ENCODE assay signal across 14 cellular contexts in genomic region chr7:98334077-98334476, GRCh38. TPM values are rescaled to one million over a fixed set of nuclear protein-coding genes. Genes with fewer than 3 reads are reported as not detected.
DNase-seq lines count a peak whose midpoint lies in the region; ATAC-seq and TF ChIP-seq lines count a peak whose summit lies in the region.
"Had no signal": no experiment of that assay in that cellular context is flagged by ENCODE, and none has a peak within 500 bp of the region (broad histone marks: within the 10 kb centered on the region; RNA-seq: fewer than 3 reads in every experiment).

No MANE protein-coding gene starts in this region.

- peak; percentile 38; the same call in 1 of the 2 replicates for ATAC-seq in IMR-90 (ENCODE audit: low read depth)
- no peak for ATAC-seq in GM19351 (IDR thresholded peaks at IDR 0.05; ENCODE audit: unreplicated experiment)
- ATAC-seq in HG03025 (IDR thresholded peaks at IDR 0.05; ENCODE audit: low FRiP score, unreplicated experiment): no peak

- BruUV-seq in IMR-90 (replicated peaks; lab: Mats Ljungman, UMichigan): no TSS peak

- no peak overlapping the region for H4K8ac ChIP-seq in IMR-90 (ENCODE audit: low read depth in 2 of 2, low read length in 2 of 2)

- no peak overlapping the region for H4K91ac ChIP-seq in IMR-90 (ENCODE audit: insufficient read depth, low read depth, low read length)

- no peak overlapping the region for H2AK9ac ChIP-seq in IMR-90 (replicated peaks; ENCODE audit: low read depth, low read length, poor library complexity)

- H3K9ac ChIP-seq in IMR-90 (ENCODE audit: low read depth, low read length) (no peak overlapping the region), smooth muscle cell (ENCODE audit: low read depth) (no peak overlapping the region)

- dilution Hi-C loops in IMR-90 (cut with HindIII; ENCODE audit: low sequenced_read_pairs, unreplicated experiment): no loop called here

- CTCF ChIA-PET in IMR-90 (lab: Yijun Ruan, JAX) (no interaction called here), RWPE1 (lab: Yijun Ruan, JAX) (no interaction called here)

- H2AK5ac ChIP-seq in IMR-90 (ENCODE audit: low read depth, low read length): no peak overlapping the region

- H2BK20ac ChIP-seq in IMR-90 (ENCODE audit: low read depth, low read length): no peak overlapping the region

- H4K20me1 ChIP-seq in IMR-90 (ENCODE audit: insufficient read depth, low read length) (no peaks in the 10 kb centered on the region), smooth muscle cell (ENCODE audit: low read depth) (no peaks in the 10 kb centered on the region)

- H3K4me2 ChIP-seq in IMR-90 (ENCODE audit: low read depth, low read length) (no peak overlapping the region), smooth muscle cell (peak overlapping the region; percentile 71)

- POLR2A ChIA-PET in IMR-90 (lab: Charles Lee; ENCODE audit: unreplicated experiment): no interaction called here
- POLR2A ChIA-PET in RWPE1 (lab: Yijun Ruan, JAX; ENCODE audit: low non-redundant PET): no interaction called here

- H3F3A ChIP-seq in smooth muscle cell (ENCODE audit: low read depth): peaks cover 12% of the 10 kb centered on the region

- no peak overlapping the region for H2BK15ac ChIP-seq in IMR-90 (ENCODE audit: low read depth, low read length)

- no peak overlapping the region for H3K27ac ChIP-seq in IMR-90 (ENCODE audit: insufficient read depth, low read length)
- H3K27ac ChIP-seq in RWPE1: peak overlapping the region; percentile 28; the same call in 1 of the 2 replicates
- H3K27ac ChIP-seq in smooth muscle cell (ENCODE audit: low read depth): peak overlapping the region; percentile 20
- H3K27ac ChIP-seq: SJSA1 had no signal

- H2BK5ac ChIP-seq in IMR-90 (ENCODE audit: low read depth, low read length, poor library complexity, severe bottlenecking): no peak overlapping the region

- TF ChIP-seq CTCF in IMR-90 (conservative IDR thresholded peaks at IDR 0.05; ENCODE audit: low read depth, low read length) (no peak), RWPE1 (conservative IDR thresholded peaks at IDR 0.05; ENCODE audit: low read depth) (no peak), smooth muscle cell (IDR thresholded peaks at IDR 0.05; ENCODE audit: borderline replicate concordance, insufficient read depth, poor library complexity, severe bottlenecking) (no peak)

- intact Hi-C loops in IMR-90 (cut with micrococcal nuclease): no loop called here

- H3K4me1 ChIP-seq in IMR-90 (ENCODE audit: control insufficient read depth, insufficient read depth, low read length): peaks cover 5% of the 10 kb centered on the region
- peaks cover 8% of the 10 kb centered on the region for H3K4me1 ChIP-seq in smooth muscle cell (ENCODE audit: low read depth)
- H3K4me1 ChIP-seq: SJSA1 had no signal

- no peak overlapping the region for H3K23ac ChIP-seq in IMR-90 (ENCODE audit: low read depth, low read length)

- no CpG with 5 or more reads among the region's 1 CpG for WGBS in IMR-90 (ENCODE audit: extremely low coverage in 2 of 2, insufficient read length in 1 of 2), 2 experiments
- 11% methylated on average over 1 of the region's 1 CpG for WGBS in smooth muscle cell (ENCODE audit: low lambda C conversion rate)

- no peak overlapping the region for H3K18ac ChIP-seq in IMR-90 (ENCODE audit: low read depth, low read length)

- H3K14ac ChIP-seq in IMR-90 (replicated peaks; ENCODE audit: low read depth, low read length): no peak overlapping the region

- H3K27me3 ChIP-seq in IMR-90 (ENCODE audit: control insufficient read depth, insufficient read depth, low read length) (no peaks in the 10 kb centered on the region), smooth muscle cell (ENCODE audit: low read depth) (no peaks in the 10 kb centered on the region)
- H3K27me3 ChIP-seq: SJSA1 had no signal

- H3K36me3 ChIP-seq in IMR-90 (ENCODE audit: control insufficient read depth, insufficient read depth, low read length) (no peaks in the 10 kb centered on the region), smooth muscle cell (ENCODE audit: low read depth) (no peaks in the 10 kb centered on the region)
- H3K36me3 ChIP-seq: SJSA1 had no signal

- in situ Hi-C loops in IMR-90 (cut with MboI; ENCODE audit: low sequenced_read_pairs): no loop called here

- peaks cover 15% of the 10 kb centered on the region for H3K79me2 ChIP-seq in smooth muscle cell (ENCODE audit: low read depth)

- H3K79me1 ChIP-seq in IMR-90 (ENCODE audit: low read depth in 1 of 2, low read length in 2 of 2): peaks cover 0 to 7% of the 10 kb centered on the region in 2 experiments

- no peak overlapping the region for H4K5ac ChIP-seq in IMR-90 (ENCODE audit: low read depth, low read length)

- no peak overlapping the region for H3K56ac ChIP-seq in IMR-90 (ENCODE audit: extremely low read depth, insufficient read depth, low read length)

- no peak overlapping the region for H3K4ac ChIP-seq in IMR-90 (ENCODE audit: low read depth, low read length)

- no peaks in the 10 kb centered on the region for H3K9me1 ChIP-seq in IMR-90 (ENCODE audit: insufficient read depth, low read length)

- H2AFZ ChIP-seq in IMR-90 (replicated peaks; ENCODE audit: low read length, poor library complexity): no peak overlapping the region
- no peak overlapping the region for H2AFZ ChIP-seq in smooth muscle cell (ENCODE audit: low read depth)

- no peak overlapping the region for H2BK120ac ChIP-seq in IMR-90 (ENCODE audit: low read depth, low read length)

- TF ChIP-seq POLR2A in IMR-90 (IDR thresholded peaks at IDR 0.05; ENCODE audit: low read depth, low read length): no peak

- no peak for TF ChIP-seq RAD21 in IMR-90 (IDR thresholded peaks at IDR 0.05; ENCODE audit: low read length)

- H3K9me3 ChIP-seq in IMR-90 (ENCODE audit: control insufficient read depth, insufficient read depth, low read length) (peaks cover 4% of the 10 kb centered on the region; the same call in 1 of the 2 replicates), smooth muscle cell (replicated peaks; ENCODE audit: low read depth) (no peaks in the 10 kb centered on the region)

- DNase-seq in IMR-90 (no peak), RWPE1 (ENCODE audit: low spot score) (no peak), kidney tubule cell (ENCODE audit: low spot score) (peak; percentile 17), smooth muscle cell (lab: John Stamatoyannopoulos, UW; ENCODE audit: unreplicated experiment) (no peak), cortex of kidney (lab: John Stamatoyannopoulos, UW) (no peak)
- DNase-seq: DMS79; H7; NCI-H1092 treated with DMSO at 0.1 percent for 48 hours; NCI-H1694 treated with DMSO at 0.1 percent for 48 hours; NK-92 treated with Interleukin-12 subunit alpha and Interleukin-12 subunit beta, amount 100 ng/mL, for 24 hours; SW 1271 had no signal

- H3K4me3 ChIP-seq in IMR-90 (ENCODE audit: insufficient read depth, low read depth, low read length) (no peak overlapping the region), smooth muscle cell (no peak overlapping the region)
- H3K4me3 ChIP-seq: SJSA1 had no signal

TF ChIP-seq in IMR-90, 13 proteins besides CTCF, POLR2A, EP300 and RAD21:
- TF ChIP-seq FOS (IDR thresholded peaks at IDR 0.05; ENCODE audit: low read depth, low read length) (no peak), CHD1 (IDR thresholded peaks at IDR 0.05; ENCODE audit: low read depth, low read length) (no peak), RCOR1 (IDR thresholded peaks at IDR 0.05; ENCODE audit: insufficient replicate concordance, low read length) (no peak), CEBPB (IDR thresholded peaks at IDR 0.05; ENCODE audit: low read depth, low read length) (no peak), BHLHE40 (IDR thresholded peaks at IDR 0.05; ENCODE audit: low read depth, low read length) (no peak)
TF ChIP-seq in IMR-90: peak in this region for 0.

RNA-seq across cellular contexts. Expression of gene BRI3, which starts 52.6 kb away (rescaled TPM):
- total RNA-seq in IMR-90 (2012; rRNA removed) (24.7 and 30.6 TPM in 2 replicates), smooth muscle cell (58.4 and 70.1 TPM in 2 replicates)
- polyA plus RNA-seq in IMR-90 (2012; rRNA removed) (68.3 and 91.3 TPM in 2 replicates), smooth muscle cell (83.0 and 84.9 TPM in 2 replicates)
- polyA plus RNA-seq in IMR-90 (2012; cell fraction: cytosol; rRNA removed): 81.9 and 90.8 TPM in 2 replicates
- 23.2 and 48.0 TPM in 2 replicates for polyA plus RNA-seq in IMR-90 (2012; cell fraction: nucleus; rRNA removed; ENCODE audit: low replicate concordance)
